Comparison of ENCODE assay signal across 14 cellular contexts in the genomic region with DNA sequence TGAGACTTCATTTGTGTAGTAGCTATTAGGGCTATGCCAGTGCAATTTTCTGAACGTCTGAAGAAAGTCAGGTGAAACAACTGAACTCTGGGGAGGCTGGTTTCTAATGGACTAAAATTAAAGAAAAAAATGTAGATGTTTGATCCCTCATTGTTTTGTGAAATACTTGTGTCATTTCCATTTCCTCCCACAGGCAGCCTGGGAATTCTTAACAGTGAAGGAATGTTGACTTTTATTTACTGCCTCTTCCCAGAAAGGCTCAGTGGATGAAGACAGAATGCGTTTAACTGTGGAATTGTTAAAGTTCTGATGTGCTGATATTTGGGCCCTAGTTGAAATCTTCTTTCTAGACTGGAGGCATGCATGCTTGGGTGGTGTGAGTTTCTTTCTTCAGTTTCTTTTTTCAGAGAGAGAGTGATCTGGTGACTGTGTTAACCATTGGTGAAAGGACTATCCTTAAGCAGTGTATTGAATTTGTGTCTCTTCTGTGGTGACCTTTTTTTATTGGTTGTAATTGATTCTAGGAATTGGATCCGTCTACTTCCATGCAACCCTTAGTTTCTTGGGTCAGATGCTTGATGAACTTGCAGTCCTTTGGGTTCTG.
DNase-seq lines count a peak whose midpoint lies in the region; ATAC-seq and TF ChIP-seq lines count a peak whose summit lies in the region.
"Had no signal": no experiment of that assay in that cellular context is flagged by ENCODE, and none has a peak within 500 bp of the region (broad histone marks: within the 10 kb centered on the region; RNA-seq: fewer than 3 reads in every experiment).

No MANE protein-coding gene starts in this region.

- no peaks in the 10 kb centered on the region for H4K20me1 ChIP-seq in MM.1S (ENCODE audit: insufficient read depth, low read length)

- no peaks in the 10 kb centered on the region for H3K4me1 ChIP-seq in MM.1S (ENCODE audit: low read length)
- H3K4me1 ChIP-seq: upper lobe of right lung had no signal

- H3K27me3 ChIP-seq in MM.1S (replicated peaks; ENCODE audit: insufficient read depth, low read length) = no peaks in the 10 kb centered on the region
- H3K27me3 ChIP-seq: neutrophil, upper lobe of right lung had no signal

- no peak overlapping the region for H3K4me2 ChIP-seq in MM.1S (ENCODE audit: low read depth, low read length)

- no peak overlapping the region for H3K4me3 ChIP-seq in MM.1S (ENCODE audit: low read length)
- H3K4me3 ChIP-seq: upper lobe of right lung had no signal

- H3K79me2 ChIP-seq in MM.1S (ENCODE audit: low read length) = no peaks in the 10 kb centered on the region

- in situ Hi-C loops in ACHN (cut with HindIII; ENCODE audit: low pct_ligation_motif_present, low pct_unique_long_range_greater_than_20kb, low sequenced_read_pairs) = no loop called here

- DNase-seq in GM03348 (ENCODE audit: low spot score) (peak; percentile 43), caudate nucleus (lab: John Stamatoyannopoulos, UW) (no peak), NCI-H2196 treated with DMSO at 0.1 percent for 48 hours (lab: John Stamatoyannopoulos, UW; ENCODE audit: unreplicated experiment) (no peak), ACHN (no peak), MM.1S (no peak), T1000 (lab: John Stamatoyannopoulos, UW) (no peak)
- DNase-seq: activated CD8-positive, alpha-beta T cell treated with anti-CD3 and anti-CD28 coated beads for 36 hours; aorta; H7; NCI-H510A; upper lobe of right lung had no signal

- no peaks in the 10 kb centered on the region for H3F3A ChIP-seq in MM.1S (ENCODE audit: insufficient read depth, low read length)

- TF ChIP-seq CTCF in MM.1S (IDR thresholded peaks at IDR 0.05; ENCODE audit: low read length) = no peak

- H3K9me2 ChIP-seq in MM.1S (replicated peaks; ENCODE audit: insufficient read depth, low read length) = no peaks in the 10 kb centered on the region

- no peak overlapping the region for H3K9ac ChIP-seq in MM.1S (ENCODE audit: low read length)

- H3K9me3 ChIP-seq in MM.1S (replicated peaks; ENCODE audit: insufficient read depth, low read length) = no peaks in the 10 kb centered on the region
- H3K9me3 ChIP-seq: neutrophil, upper lobe of right lung had no signal

- H3K27ac ChIP-seq in caudate nucleus (ENCODE audit: low read depth, low read length) = peak overlapping the region; percentile 13
- no peak overlapping the region for H3K27ac ChIP-seq in MM.1S (ENCODE audit: low read length)
- H3K27ac ChIP-seq: neutrophil, upper lobe of right lung had no signal

- peak; percentile 73 for ATAC-seq in GM21360 (IDR thresholded peaks at IDR 0.05; ENCODE audit: unreplicated experiment)
- ATAC-seq in HG03039 (IDR thresholded peaks at IDR 0.05; ENCODE audit: unreplicated experiment) = peak; percentile 65
- ATAC-seq: activated CD8-positive, alpha-beta T cell treated with anti-CD3 and anti-CD28 coated beads for 36 hours; upper lobe of right lung had no signal

- H3K36me3 ChIP-seq in MM.1S (replicated peaks; ENCODE audit: insufficient read depth, low read length) = no peaks in the 10 kb centered on the region
- H3K36me3 ChIP-seq: neutrophil had no signal

- no peak overlapping the region for H2AFZ ChIP-seq in MM.1S (ENCODE audit: low read length)
